ENCODE assay signal across 8 cellular contexts in the genomic region with DNA sequence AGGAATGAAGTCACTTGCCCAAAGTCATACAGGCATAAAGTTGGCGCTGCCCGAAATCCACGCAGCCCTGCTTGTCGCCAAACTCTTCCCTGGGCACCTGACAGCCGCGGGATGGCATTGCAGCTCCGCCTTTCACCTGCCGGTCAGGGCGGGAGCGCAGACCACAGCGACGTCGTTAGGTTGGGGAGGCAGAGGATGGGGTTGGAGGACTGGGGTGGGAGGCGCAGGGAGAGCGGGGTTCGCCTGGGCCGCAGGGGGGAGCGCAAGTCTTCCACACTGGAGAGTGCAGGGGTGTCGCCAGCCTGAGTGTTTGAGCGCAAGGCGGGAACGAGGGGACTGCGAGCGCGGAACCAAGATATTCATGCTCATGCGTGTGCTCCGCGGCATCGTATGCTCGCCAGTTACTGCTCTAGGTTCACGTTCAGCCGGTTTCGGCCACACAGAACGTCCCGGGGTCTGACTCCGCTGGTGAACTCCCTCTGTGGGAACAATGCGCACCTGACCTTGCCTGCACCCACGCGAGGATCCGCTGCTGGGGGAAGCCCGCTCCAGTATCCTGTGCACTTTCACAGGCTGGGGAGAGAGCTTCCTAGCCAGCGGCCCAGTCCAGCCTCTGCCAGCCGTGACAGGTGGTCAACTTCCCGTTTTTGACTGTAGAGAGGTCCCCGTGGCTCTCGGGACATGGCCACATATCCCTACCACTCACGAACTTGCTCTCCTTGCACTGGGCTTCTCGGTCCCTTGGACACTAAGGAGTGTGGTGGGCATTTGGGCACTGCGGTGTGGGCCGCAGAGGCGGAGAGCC. TPM values are rescaled to one million over a fixed set of nuclear protein-coding genes. Genes with fewer than 3 reads are reported as not detected.
DNase-seq lines count a peak whose midpoint lies in the region; ATAC-seq and TF ChIP-seq lines count a peak whose summit lies in the region.

No MANE protein-coding gene starts in this region.

- peaks cover 0 to 20% of the 10 kb centered on the region in 2 experiments; a peak in 1 of 4 replicates for H3K4me1 ChIP-seq in SK-N-SH (ENCODE audit: control insufficient read depth in 1 of 2, insufficient read depth in 2 of 2, low read depth in 1 of 2, low read length in 1 of 2)

- DNase-seq in SK-N-SH (peak; percentile 49), LoVo (ENCODE audit: low spot score) (no peak), NCI-H2171 (lab: John Stamatoyannopoulos, UW) (no peak)

- WGBS in SK-N-SH (ENCODE audit: low lambda C conversion rate), result 15% methylated on average over 33 of the region's 51 CpGs

- no peaks in the 10 kb centered on the region for H3K79me2 ChIP-seq in SK-N-SH (ENCODE audit: insufficient read depth)
- H3K79me2 ChIP-seq in neural cell (replicated peaks; ENCODE audit: insufficient read depth, low read length), result no peaks in the 10 kb centered on the region

- H3K9me2 ChIP-seq in SK-N-SH (no peaks in the 10 kb centered on the region), neural cell (ENCODE audit: insufficient read depth, low read length) (no peaks in the 10 kb centered on the region)

- H3K27me3 ChIP-seq in SK-N-SH (ENCODE audit: insufficient read depth) (peaks cover 41% of the 10 kb centered on the region), neural cell (ENCODE audit: insufficient read depth, low read depth, low read length) (peaks cover 45% of the 10 kb centered on the region)

- POLR2A ChIA-PET in SK-N-SH (lab: Yijun Ruan, JAX), result no interaction called here

- H3K9me3 ChIP-seq in SK-N-SH (no peaks in the 10 kb centered on the region), neural cell (ENCODE audit: low read length) (no peaks in the 10 kb centered on the region)

- CTCF ChIA-PET in SK-N-SH (lab: Yijun Ruan, JAX), result interaction anchor here (0.7 to 14.3 kb wide), 22 partner anchors 10 to 597 kb away, joined by 3 to 214 read pairs (median 6); no protein-coding TSS in a partner anchor

- H3K4me2 ChIP-seq in SK-N-SH (peak overlapping the region; percentile 97), neural cell (ENCODE audit: low read length) (peak overlapping the region; percentile 93)

- H3K36me3 ChIP-seq in SK-N-SH (replicated peaks in 1 of 2; ENCODE audit: control insufficient read depth in 1 of 2, insufficient read depth in 2 of 2, low read length in 1 of 2), result no peaks in the 10 kb centered on the region
- no peaks in the 10 kb centered on the region for H3K36me3 ChIP-seq in neural cell (ENCODE audit: insufficient read depth, low read length)

- H3K4me3 ChIP-seq in SK-N-SH (ENCODE audit: low read depth in 2 of 2, low read length in 1 of 2) (peak overlapping the region; percentile 45 to 62), neural cell (ENCODE audit: low read length) (peak overlapping the region; percentile 82)

- H3K9ac ChIP-seq in SK-N-SH (no peak overlapping the region), neural cell (ENCODE audit: low read length) (peak overlapping the region; percentile 76)

- H4K20me1 ChIP-seq in SK-N-SH (ENCODE audit: insufficient read depth) (no peaks in the 10 kb centered on the region), neural cell (ENCODE audit: insufficient read depth) (no peaks in the 10 kb centered on the region)

- no peak for TF ChIP-seq EP300 in SK-N-SH (IDR thresholded peaks at IDR 0.05; ENCODE audit: borderline replicate concordance in 1 of 2, low read depth in 1 of 2, low read length in 1 of 2)
- no peak for TF ChIP-seq EP300 in neural cell (conservative IDR thresholded peaks at IDR 0.05; ENCODE audit: poor library complexity, severe bottlenecking)

- peak overlapping the region; percentile 30; the same call in 1 of the 2 replicates for H3K27ac ChIP-seq in 22Rv1
- H3K27ac ChIP-seq in SK-N-SH (ENCODE audit: low read depth in 2 of 2, low read length in 1 of 2), result no peak overlapping the region
- no peak overlapping the region for H3K27ac ChIP-seq in neural cell (ENCODE audit: low read length)

- TF ChIP-seq RAD21 in SK-N-SH (IDR thresholded peaks at IDR 0.05; ENCODE audit: low read length), result peak; percentile 7; the same call in 1 of the 2 replicates
- TF ChIP-seq RAD21 in neural cell (conservative IDR thresholded peaks at IDR 0.05), result no peak

- TF ChIP-seq CTCF in 22Rv1 (IDR thresholded peaks at IDR 0.05), result peak; percentile 36
- no peak for TF ChIP-seq CTCF in SK-N-SH (IDR thresholded peaks at IDR 0.05)
- no peak for TF ChIP-seq CTCF in neural cell (IDR thresholded peaks at IDR 0.05; ENCODE audit: poor library complexity, severe bottlenecking)

- H2AFZ ChIP-seq in SK-N-SH (ENCODE audit: low read depth), result 0 out of 2 replicates have a peak overlapping the region, but pooled peaks have one; percentile 29
- peak overlapping the region; percentile 21 for H2AFZ ChIP-seq in neural cell (ENCODE audit: low read depth, low read length)

- H3F3A ChIP-seq in SK-N-SH (replicated peaks; ENCODE audit: insufficient read depth) (no peaks in the 10 kb centered on the region), neural cell (ENCODE audit: insufficient read depth, low read length, poor library complexity, severe bottlenecking) (no peaks in the 10 kb centered on the region)

- ATAC-seq in GM18498 (IDR thresholded peaks at IDR 0.05; ENCODE audit: unreplicated experiment) (peak; percentile 25), esophagus mucosa (peak; percentile 11), HG03175 (IDR thresholded peaks at IDR 0.05; ENCODE audit: unreplicated experiment) (no peak)

TF ChIP-seq in SK-N-SH, 30 proteins besides CTCF, POLR2A, EP300 and RAD21:
- TF ChIP-seq, protein P1, sequence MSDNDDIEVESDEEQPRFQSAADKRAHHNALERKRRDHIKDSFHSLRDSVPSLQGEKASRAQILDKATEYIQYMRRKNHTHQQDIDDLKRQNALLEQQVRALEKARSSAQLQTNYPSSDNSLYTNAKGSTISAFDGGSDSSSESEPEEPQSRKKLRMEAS (IDR thresholded peaks at IDR 0.05; ENCODE audit: low read depth), result no peak
- TF ChIP-seq RCOR1 (IDR thresholded peaks at IDR 0.05; ENCODE audit: low read length) (no peak), ELF1 (IDR thresholded peaks at IDR 0.05) (no peak), TEAD4 (IDR thresholded peaks at IDR 0.05; ENCODE audit: borderline replicate concordance, insufficient read depth) (no peak), YY1 (IDR thresholded peaks at IDR 0.05; ENCODE audit: low read depth) (no peak), GATA2 (CRISPR knock-in tag; IDR thresholded peaks at IDR 0.05) (no peak)

TF ChIP-seq in neural cell, 6 proteins besides CTCF, POLR2A, EP300 and RAD21:
- no peak for TF ChIP-seq EZH2 (IDR thresholded peaks at IDR 0.05; ENCODE audit: borderline replicate concordance, insufficient read depth, low read length, poor library complexity, severe bottlenecking)
- no peak for TF ChIP-seq SMC3 (conservative IDR thresholded peaks at IDR 0.05; ENCODE audit: poor library complexity)
- no peak for TF ChIP-seq POLR2AphosphoS5 (IDR thresholded peaks at IDR 0.05)
- no peak for TF ChIP-seq TAF1 (IDR thresholded peaks at IDR 0.05; ENCODE audit: low read depth)
- no peak for TF ChIP-seq MXI1 (conservative IDR thresholded peaks at IDR 0.05; ENCODE audit: poor library complexity, severe bottlenecking)
- TF ChIP-seq REST (IDR thresholded peaks at IDR 0.05; ENCODE audit: borderline replicate concordance), result no peak

RNA-seq across cellular contexts. Expression of gene NPPC, which starts 0.8 kb away (rescaled TPM):
- polyA plus RNA-seq in SK-N-SH (2012; rRNA removed) (not detected in 2 replicates), neural cell (2.7 and 21.5 TPM in 2 replicates)
- not detected in 2 replicates for polyA plus RNA-seq in SK-N-SH (2012; cell fraction: cytosol; rRNA removed)
- polyA plus RNA-seq in SK-N-SH (2012; cell fraction: nucleus; rRNA removed), result 0.11 and 0.17 TPM in 2 replicates
- 2.1 TPM for total RNA-seq in esophagus mucosa
- 3.5 and 3.9 TPM in 2 replicates for polyA minus RNA-seq in neural cell

RNA-seq across cellular contexts. Expression of gene DIS3L2, which starts 34.5 kb away (rescaled TPM):
- 16.4 and 17.9 TPM in 2 replicates for polyA plus RNA-seq in SK-N-SH (2012; rRNA removed)
- 7.1 and 10.7 TPM in 2 replicates for polyA plus RNA-seq in SK-N-SH (2012; cell fraction: cytosol; rRNA removed)
- 48.6 and 53.9 TPM in 2 replicates for polyA plus RNA-seq in SK-N-SH (2012; cell fraction: nucleus; rRNA removed)
- 25.0 TPM for total RNA-seq in esophagus mucosa
- polyA plus RNA-seq in neural cell, result 19.0 and 20.0 TPM in 2 replicates
- 48.6 and 58.9 TPM in 2 replicates for polyA minus RNA-seq in neural cell
